Comparison of ENCODE assay signal across 7 cellular contexts in the genomic region with DNA sequence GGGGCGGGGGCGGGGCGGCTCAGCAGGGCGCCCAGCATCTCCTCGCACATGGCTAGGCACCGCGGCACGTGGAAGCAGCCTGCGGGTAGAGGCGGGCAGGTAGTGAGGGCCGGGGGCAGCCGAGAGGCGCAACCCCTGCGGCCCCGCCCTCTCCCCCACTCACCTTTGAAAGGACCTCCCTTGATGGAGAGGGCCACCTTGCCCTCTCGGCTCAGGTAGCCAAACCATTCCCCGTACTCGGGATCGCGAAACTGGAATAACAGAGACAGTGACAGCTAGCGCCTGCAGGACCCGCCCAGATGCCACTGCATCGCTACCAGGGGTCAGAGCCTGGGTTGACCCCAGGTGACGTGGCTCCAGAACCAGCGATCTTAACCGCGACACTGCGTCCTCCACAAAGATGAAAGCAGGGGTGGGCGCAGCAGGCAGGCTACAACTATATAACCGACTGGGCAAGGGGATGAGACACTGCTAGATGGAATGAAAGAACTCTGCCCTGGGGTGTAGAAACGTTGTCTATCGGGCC. TPM values are rescaled to one million over a fixed set of nuclear protein-coding genes. Genes with fewer than 3 reads are reported as not detected.
DNase-seq lines count a peak whose midpoint lies in the region; ATAC-seq, FAIRE-seq and TF ChIP-seq lines count a peak whose summit lies in the region.

No MANE protein-coding gene starts in this region.

- H3K27ac ChIP-seq in K562 (ENCODE audit: extremely low read depth, low read depth, low read length): peak overlapping the region; percentile 46; the same call in 1 of the 3 replicates

- peak overlapping the region; percentile 45 to 87 for H3K9ac ChIP-seq in K562 (ENCODE audit: insufficient read depth in 1 of 2, low read depth in 2 of 2, low read length in 2 of 2)

- CTCF ChIA-PET in K562 (lab: Yijun Ruan, JAX; ENCODE audit: low intra/inter-chr PET ratio): no interaction called here

- H3K4me1 Mint-ChIP-seq in naive B cell: peaks cover 20 to 39% (median 21%) of the 10 kb centered on the region in 3 donors

- peak; percentile 49 for FAIRE-seq in K562 (lab: Jason Lieb, UNC)

- TF ChIP-seq CTCF in K562 (IDR thresholded peaks at IDR 0.05 in 2 of 3, conservative IDR thresholded peaks at IDR 0.05 in 1 of 3; ENCODE audit: insufficient read depth in 2 of 3, low read depth in 1 of 3, low read length in 3 of 3): no peak

- H3K27me3 ChIP-seq in K562 (ENCODE audit: control insufficient read depth in 2 of 2, insufficient read depth in 2 of 2, low read length in 2 of 2): no peaks in the 10 kb centered on the region

- BruUV-seq in K562 (replicated peaks; lab: Mats Ljungman, UMichigan): no TSS peak

- peak overlapping the region in 3 of 6 donors; percentile 70 to 91 (median 76) for H3K27ac Mint-ChIP-seq in naive B cell

- H3K9me3 ChIP-seq in K562 (replicated peaks; ENCODE audit: control insufficient read depth, insufficient read depth, low read depth, low read length): no peaks in the 10 kb centered on the region

- H3K36me3 Mint-ChIP-seq in naive B cell: peaks cover 0 to 11% of the 10 kb centered on the region in 2 donors

- intact Hi-C loops in K562 (cut with micrococcal nuclease): no loop called here

- TF ChIP-seq EP300 in K562 (IDR thresholded peaks at IDR 0.05; ENCODE audit: low read length): no peak

- no peak for TF ChIP-seq POLR2A in K562 (conservative IDR thresholded peaks at IDR 0.05)

- no peaks in the 10 kb centered on the region for H3K9me1 ChIP-seq in K562 (ENCODE audit: control insufficient read depth, insufficient read depth, low read length)

- H3K36me3 ChIP-seq in K562 (ENCODE audit: control insufficient read depth, insufficient read depth, low read length): peaks cover 36% of the 10 kb centered on the region; the same call in 2 of the 3 replicates

- H3K9me3 Mint-ChIP-seq in naive B cell: peaks cover 0 to 6% (median 0%) of the 10 kb centered on the region in 7 donors

- H3K4me3 ChIP-seq in K562: peak overlapping the region; percentile 29

- H3K4me2 ChIP-seq in K562 (ENCODE audit: insufficient read depth, low read length): peak overlapping the region; percentile 61

- ATAC-seq in GM18868 (IDR thresholded peaks at IDR 0.05; ENCODE audit: unreplicated experiment) (peak; percentile 6), HG03159 (IDR thresholded peaks at IDR 0.05; ENCODE audit: unreplicated experiment) (peak; percentile 11), K562 (peak; percentile 7), naive B cell (ENCODE audit: low read depth in 2 of 2) (no peak)

- no peaks in the 10 kb centered on the region for H3K27me3 Mint-ChIP-seq in naive B cell

- H4K20me1 ChIP-seq in K562 (replicated peaks; ENCODE audit: control insufficient read depth, insufficient read depth, low read length): no peaks in the 10 kb centered on the region

- H3K4me3 Mint-ChIP-seq in naive B cell: peak overlapping the region; percentile 69 to 88 (median 78)

- H3K4me1 ChIP-seq in K562 (replicated peaks in 1 of 2; ENCODE audit: control insufficient read depth in 2 of 2, insufficient read depth in 2 of 2, low read length in 2 of 2): peaks cover 12 to 40% of the 10 kb centered on the region in 2 experiments; a peak in 4 of 5 replicates

- H2AFZ ChIP-seq in K562 (ENCODE audit: low read depth, low read length): peak overlapping the region; percentile 83

- peaks cover 32% of the 10 kb centered on the region for H3K79me2 ChIP-seq in K562 (ENCODE audit: control insufficient read depth, insufficient read depth, low read length)

- no peak for TF ChIP-seq RAD21 in K562 (CRISPR knock-in tag; conservative IDR thresholded peaks at IDR 0.05 in 1 of 2, IDR thresholded peaks at IDR 0.05 in 1 of 2)

- POLR2A ChIA-PET in K562 (lab: Yijun Ruan, JAX): interaction anchor here (0.6 to 2.0 kb wide), 4 partner anchors 10 to 141 kb away, joined by 3 to 12 read pairs (median 4); a partner anchor contains a TSS

- WGBS in K562 (ENCODE audit: insufficient coverage, low coverage, missing lambda C conversion rate): 22% methylated on average over 15 of the region's 32 CpGs

- DNase-seq in K562 (ENCODE audit: extremely low read depth in 1 of 4, low spot score in 3 of 4) (peak in 2 of 4 experiments; percentile 28 to 45), naive B cell (no peak), activated gamma-delta T cell (lab: John Stamatoyannopoulos, UW) (no peak), NCI-H446 treated with DMSO at 0.1 percent for 48 hours (lab: John Stamatoyannopoulos, UW) (no peak), NCI-H446 (lab: John Stamatoyannopoulos, UW) (no peak)

- in situ Hi-C loops in K562 (cut with MboI): no loop called here

RNA-seq across cellular contexts. Expression of a gene that starts 0.6 kb away (rescaled TPM):
- total RNA-seq in K562 (2011; cell fraction: chromatin; rRNA removed; ENCODE audit: low replicate concordance): 126 and 302 TPM in 2 replicates
- total RNA-seq in K562 (2011; cell fraction: nucleolus; rRNA removed): 207 and 213 TPM in 2 replicates
- 179 and 187 TPM in 2 replicates for total RNA-seq in K562 (2011; cell fraction: nucleoplasm; rRNA removed)
- total RNA-seq in K562 (2014; rRNA removed): 152 and 196 TPM in 2 replicates
- 101 and 103 TPM in 2 replicates for total RNA-seq in K562 (2014; rRNA removed; fragmentation: Illumina TruSeq; extraction: Trizol)
- total RNA-seq in K562 (2015; rRNA removed; fragmentation: Illumina TruSeq; extraction: Trizol): 134 and 146 TPM in 2 replicates
- total RNA-seq in K562 (2021): 226 and 231 TPM in 2 replicates
- polyA plus RNA-seq in K562 (2011; rRNA removed): 105 and 117 TPM in 2 replicates
- 174 and 276 TPM in 2 replicates for polyA plus RNA-seq in K562 (2011; cell fraction: cytosol; rRNA removed)
- polyA plus RNA-seq in K562 (2011; cell fraction: nucleus; rRNA removed): 211 and 324 TPM in 2 replicates
- polyA plus RNA-seq in K562 (2012): 177 and 213 TPM in 2 replicates
- 192 and 229 TPM in 2 replicates for polyA plus RNA-seq in K562 (2014; fragmentation: Illumina TruSeq; extraction: Trizol)
- polyA plus RNA-seq in K562 (2014; fragmentation: Nextera tagmentation; extraction: Ambion mirVana): 10 to 100 TPM; 11.1 to 26.5 TPM
- 250 and 277 TPM in 2 replicates for polyA plus RNA-seq in K562 (2014; rRNA removed)
- 45.9 and 88.5 TPM in 2 replicates for polyA minus RNA-seq in K562 (2011; rRNA and poly(A)+ RNA removed)
- polyA minus RNA-seq in K562 (2011; cell fraction: cytosol; rRNA and poly(A)+ RNA removed): 72.1 and 79.8 TPM in 2 replicates
- polyA minus RNA-seq in K562 (2011; cell fraction: nucleus; rRNA and poly(A)+ RNA removed): 70.5 and 80.1 TPM in 2 replicates
- polyA plus RNA-seq in naive B cell (ENCODE audit: low read depth in 6 of 6): 10 to 100 TPM; 52.6 to 98.7 (median 61.0) TPM

RNA-seq across cellular contexts. Expression of a gene that starts 9.1 kb away (rescaled TPM):
- total RNA-seq in K562 (2011; cell fraction: chromatin; rRNA removed; ENCODE audit: low replicate concordance): 14.9 and 45.4 TPM in 2 replicates
- total RNA-seq in K562 (2011; cell fraction: nucleolus; rRNA removed): 31.0 and 32.8 TPM in 2 replicates
- total RNA-seq in K562 (2011; cell fraction: nucleoplasm; rRNA removed): 15.7 and 24.1 TPM in 2 replicates
- total RNA-seq in K562 (2014; rRNA removed) (8.4 and 9.5 TPM in 2 replicates), K562 (2014; rRNA removed; fragmentation: Illumina TruSeq; extraction: Trizol) (2.7 and 4.0 TPM in 2 replicates), K562 (2015; rRNA removed; fragmentation: Illumina TruSeq; extraction: Trizol) (12.3 and 13.4 TPM in 2 replicates), K562 (2021) (9.6 and 14.8 TPM in 2 replicates)
- polyA plus RNA-seq in K562 (2011; rRNA removed) (12.7 and 16.4 TPM in 2 replicates), K562 (2014; fragmentation: Illumina TruSeq; extraction: Trizol) (5.6 and 7.3 TPM in 2 replicates), K562 (2014; fragmentation: Nextera tagmentation; extraction: Ambion mirVana) (under 1 TPM in 1 of 2 experiments, not detected in 1; 0.07 TPM), K562 (2014; rRNA removed) (11.1 and 11.6 TPM in 2 replicates), naive B cell (ENCODE audit: low read depth in 6 of 6) (1 to 10 TPM in 4 of 6 donors, under 1 TPM in 2; 0.68 to 3.8 (median 1.7) TPM)
- 21.2 and 25.6 TPM in 2 replicates for polyA plus RNA-seq in K562 (2011; cell fraction: cytosol; rRNA removed)
- 48.7 and 48.8 TPM in 2 replicates for polyA plus RNA-seq in K562 (2011; cell fraction: nucleus; rRNA removed)
- polyA plus RNA-seq in K562 (2012): 24.3 and 60.0 TPM in 2 replicates
- 5.5 and 12.0 TPM in 2 replicates for polyA minus RNA-seq in K562 (2011; rRNA and poly(A)+ RNA removed)
- polyA minus RNA-seq in K562 (2011; cell fraction: cytosol; rRNA and poly(A)+ RNA removed): 7.0 and 13.6 TPM in 2 replicates
- polyA minus RNA-seq in K562 (2011; cell fraction: nucleus; rRNA and poly(A)+ RNA removed): 9.8 and 16.1 TPM in 2 replicates

RNA-seq across cellular contexts. Expression of a gene that starts 9.3 kb away (rescaled TPM):
- total RNA-seq in K562 (2011; cell fraction: chromatin; rRNA removed; ENCODE audit: low replicate concordance): 54.8 and 157 TPM in 2 replicates
- 105 and 155 TPM in 2 replicates for total RNA-seq in K562 (2011; cell fraction: nucleolus; rRNA removed)
- 55.0 and 81.2 TPM in 2 replicates for total RNA-seq in K562 (2011; cell fraction: nucleoplasm; rRNA removed)
- total RNA-seq in K562 (2014; rRNA removed) (52.7 and 81.2 TPM in 2 replicates), K562 (2014; rRNA removed; fragmentation: Illumina TruSeq; extraction: Trizol) (3.1 and 5.5 TPM in 2 replicates), K562 (2015; rRNA removed; fragmentation: Illumina TruSeq; extraction: Trizol) (32.7 and 36.8 TPM in 2 replicates), K562 (2021) (70.5 and 81.8 TPM in 2 replicates)
- polyA plus RNA-seq in K562 (2011; rRNA removed) (9.6 and 29.7 TPM in 2 replicates), K562 (2014; fragmentation: Illumina TruSeq; extraction: Trizol) (13.5 and 40.2 TPM in 2 replicates), K562 (2014; fragmentation: Nextera tagmentation; extraction: Ambion mirVana) (1 to 10 TPM in 1 of 2 experiments, under 1 TPM in 1; 0.30 to 1.7 TPM), K562 (2014; rRNA removed) (63.7 and 77.8 TPM in 2 replicates), naive B cell (ENCODE audit: low read depth in 6 of 6) (100 to 1,000 TPM in 2 of 6 donors, 10 to 100 TPM in 4; 71.5 to 147 (median 83.5) TPM)
- 21.0 and 26.6 TPM in 2 replicates for polyA plus RNA-seq in K562 (2011; cell fraction: cytosol; rRNA removed)
- polyA plus RNA-seq in K562 (2011; cell fraction: nucleus; rRNA removed): 174 and 259 TPM in 2 replicates
- 59.1 and 135 TPM in 2 replicates for polyA plus RNA-seq in K562 (2012)
- polyA minus RNA-seq in K562 (2011; rRNA and poly(A)+ RNA removed): 3.6 and 6.7 TPM in 2 replicates
- polyA minus RNA-seq in K562 (2011; cell fraction: cytosol; rRNA and poly(A)+ RNA removed): 13.5 and 33.9 TPM in 2 replicates
- polyA minus RNA-seq in K562 (2011; cell fraction: nucleus; rRNA and poly(A)+ RNA removed): 26.9 and 53.0 TPM in 2 replicates

RNA-seq across cellular contexts. Expression of a gene that starts 30.9 kb away (rescaled TPM):
- total RNA-seq in K562 (2011; cell fraction: chromatin; rRNA removed; ENCODE audit: low replicate concordance): not detected in 2 replicates
- not detected in 2 replicates for total RNA-seq in K562 (2011; cell fraction: nucleolus; rRNA removed)
- not detected in 2 replicates for total RNA-seq in K562 (2011; cell fraction: nucleoplasm; rRNA removed)
- not detected in 2 replicates for total RNA-seq in K562 (2014; rRNA removed)
- total RNA-seq in K562 (2014; rRNA removed; fragmentation: Illumina TruSeq; extraction: Trizol): not detected in 2 replicates
- total RNA-seq in K562 (2015; rRNA removed; fragmentation: Illumina TruSeq; extraction: Trizol): not detected in 2 replicates
- total RNA-seq in K562 (2021): not detected in 2 replicates
- polyA plus RNA-seq in K562 (2011; rRNA removed): not detected in 2 replicates
- not detected in 2 replicates for polyA plus RNA-seq in K562 (2011; cell fraction: cytosol; rRNA removed)
- polyA plus RNA-seq in K562 (2011; cell fraction: nucleus; rRNA removed): not detected in 2 replicates
- 0.56 and 0.65 TPM in 2 replicates for polyA plus RNA-seq in K562 (2012)
- polyA plus RNA-seq in K562 (2014; fragmentation: Illumina TruSeq; extraction: Trizol): not detected in 2 replicates
- polyA plus RNA-seq in K562 (2014; fragmentation: Nextera tagmentation; extraction: Ambion mirVana): not detected
- not detected in 2 replicates for polyA plus RNA-seq in K562 (2014; rRNA removed)
- polyA minus RNA-seq in K562 (2011; rRNA and poly(A)+ RNA removed): not detected in 2 replicates
- not detected in 2 replicates for polyA minus RNA-seq in K562 (2011; cell fraction: cytosol; rRNA and poly(A)+ RNA removed)
- not detected in 2 replicates for polyA minus RNA-seq in K562 (2011; cell fraction: nucleus; rRNA and poly(A)+ RNA removed)
- polyA plus RNA-seq in naive B cell (ENCODE audit: low read depth in 6 of 6): under 1 TPM in 1 of 6 donors, not detected in 5; 0.25 TPM

RNA-seq across cellular contexts. Expression of a gene that starts 36.2 kb away (rescaled TPM):
- total RNA-seq in K562 (2011; cell fraction: chromatin; rRNA removed; ENCODE audit: low replicate concordance): 39.3 and 72.5 TPM in 2 replicates
- 41.0 and 46.2 TPM in 2 replicates for total RNA-seq in K562 (2011; cell fraction: nucleolus; rRNA removed)
- 38.1 and 43.2 TPM in 2 replicates for total RNA-seq in K562 (2011; cell fraction: nucleoplasm; rRNA removed)
- 39.2 and 59.3 TPM in 2 replicates for total RNA-seq in K562 (2014; rRNA removed)
- 9.1 and 10.3 TPM in 2 replicates for total RNA-seq in K562 (2014; rRNA removed; fragmentation: Illumina TruSeq; extraction: Trizol)
- total RNA-seq in K562 (2015; rRNA removed; fragmentation: Illumina TruSeq; extraction: Trizol): 17.1 and 23.4 TPM in 2 replicates
- total RNA-seq in K562 (2021): 121 and 133 TPM in 2 replicates
- 5.9 and 8.7 TPM in 2 replicates for polyA plus RNA-seq in K562 (2011; rRNA removed)
- polyA plus RNA-seq in K562 (2011; cell fraction: cytosol; rRNA removed): 11.3 and 17.7 TPM in 2 replicates
- polyA plus RNA-seq in K562 (2011; cell fraction: nucleus; rRNA removed): 39.1 and 51.6 TPM in 2 replicates
- polyA plus RNA-seq in K562 (2012): 37.4 and 57.1 TPM in 2 replicates
- 45.3 and 68.0 TPM in 2 replicates for polyA plus RNA-seq in K562 (2014; fragmentation: Illumina TruSeq; extraction: Trizol)
- polyA plus RNA-seq in K562 (2014; fragmentation: Nextera tagmentation; extraction: Ambion mirVana): 10 to 100 TPM in 1 of 2 experiments, 1 to 10 TPM in 1; 2.8 to 10.5 TPM
- 44.8 and 45.2 TPM in 2 replicates for polyA plus RNA-seq in K562 (2014; rRNA removed)
- polyA minus RNA-seq in K562 (2011; rRNA and poly(A)+ RNA removed): 4.5 and 6.6 TPM in 2 replicates
- polyA minus RNA-seq in K562 (2011; cell fraction: cytosol; rRNA and poly(A)+ RNA removed): 55.8 and 74.4 TPM in 2 replicates
- 14.8 and 15.6 TPM in 2 replicates for polyA minus RNA-seq in K562 (2011; cell fraction: nucleus; rRNA and poly(A)+ RNA removed)
- polyA plus RNA-seq in naive B cell (ENCODE audit: low read depth in 6 of 6): 10 to 100 TPM in 1 of 6 donors, 1 to 10 TPM in 4, under 1 TPM in 1; 0.22 to 14.0 (median 5.8) TPM

Comparison
In these comparisons a context has a peak if more than half of its experiments do, and no peak if none do; other contexts are left out.
1. ATAC-seq: peak in GM18868 (single experiment), HG03159 (single experiment) and K562 (single experiment); none in naive B cell (0 of 2).